24 cellular contexts compared by ENCODE assay signal in genomic region chr2:226060228-226060627, GRCh38.
DNase-seq lines count a peak whose midpoint lies in the region; ATAC-seq and TF ChIP-seq lines count a peak whose summit lies in the region.
"Had no signal": no experiment of that assay in that cellular context is flagged by ENCODE, and none has a peak within 500 bp of the region (broad histone marks: within the 10 kb centered on the region; RNA-seq: fewer than 3 reads in every experiment).

No MANE protein-coding gene starts in this region.

- TF ChIP-seq POLR2A in body of pancreas (IDR thresholded peaks at IDR 0.05) = no peak

- H3K36me3 Mint-ChIP-seq in activated CD4-positive, alpha-beta T cell treated with anti-CD3 and anti-CD28 coated beads, Interleukin-2, amount 10 ng/mL, durations not matched to agents 24 days and 14 days (ENCODE audit: low read depth) = no peaks in the 10 kb centered on the region
- H3K36me3 Mint-ChIP-seq: CD8-positive, alpha-beta T cell had no signal

- no peaks in the 10 kb centered on the region for H3K4me1 Mint-ChIP-seq in activated CD4-positive, alpha-beta T cell treated with anti-CD3 and anti-CD28 coated beads, Interleukin-2, amount 10 ng/mL, durations not matched to agents 24 days and 14 days

- H3K27me3 ChIP-seq in HAP-1 (ENCODE audit: low read depth) (no peaks in the 10 kb centered on the region; the same call in 1 of the 2 replicates), body of pancreas (no peaks in the 10 kb centered on the region)
- H3K27me3 ChIP-seq: BE2C had no signal

- H3K4me1 ChIP-seq in HAP-1 = peaks cover 9% of the 10 kb centered on the region
- H3K4me1 ChIP-seq in body of pancreas = no peaks in the 10 kb centered on the region
- H3K4me1 ChIP-seq: BE2C had no signal

- H3K36me3 ChIP-seq in HAP-1 (replicated peaks) = no peaks in the 10 kb centered on the region
- no peaks in the 10 kb centered on the region for H3K36me3 ChIP-seq in body of pancreas (replicated peaks in 1 of 2; ENCODE audit: insufficient read depth in 1 of 2, low read depth in 2 of 2)
- H3K36me3 ChIP-seq: BE2C had no signal

- intact Hi-C loops in activated CD4-positive, alpha-beta T cell treated with anti-CD3 and anti-CD28 coated beads, Interleukin-2, amount 10 ng/mL, durations not matched to agents 24 days and 14 days (cut with micrococcal nuclease) = no loop called here
- intact Hi-C loops in body of pancreas (cut with DNase I) = no loop called here

- no peaks in the 10 kb centered on the region for H3K9me3 ChIP-seq in HAP-1
- no peaks in the 10 kb centered on the region for H3K9me3 ChIP-seq in body of pancreas
- H3K9me3 ChIP-seq: BE2C had no signal

- no peak overlapping the region for H3K4me3 ChIP-seq in HAP-1
- H3K4me3 ChIP-seq in body of pancreas = no peak overlapping the region
- H3K4me3 ChIP-seq: GM12878 had no signal

- H3K27ac ChIP-seq in body of pancreas = no peak overlapping the region

- no peaks in the 10 kb centered on the region for H3K9me3 Mint-ChIP-seq in activated CD4-positive, alpha-beta T cell treated with anti-CD3 and anti-CD28 coated beads, Interleukin-2, amount 10 ng/mL, durations not matched to agents 24 days and 14 days
- H3K9me3 Mint-ChIP-seq: CD8-positive, alpha-beta T cell had no signal

- no peak for TF ChIP-seq CTCF in body of pancreas (IDR thresholded peaks at IDR 0.05)

- in situ Hi-C loops in HAP-1 (cut with MboI; ENCODE audit: low sequenced_read_pairs) = no loop called here

- no peaks in the 10 kb centered on the region for H3K27me3 Mint-ChIP-seq in activated CD4-positive, alpha-beta T cell treated with anti-CD3 and anti-CD28 coated beads, Interleukin-2, amount 10 ng/mL, durations not matched to agents 24 days and 14 days

- no peak overlapping the region for H3K4me3 Mint-ChIP-seq in activated CD4-positive, alpha-beta T cell treated with anti-CD3 and anti-CD28 coated beads, Interleukin-2, amount 10 ng/mL, durations not matched to agents 24 days and 14 days
- H3K4me3 Mint-ChIP-seq: CD8-positive, alpha-beta T cell had no signal

- peak; percentile 6 for DNase-seq in activated CD4-positive, alpha-beta T cell treated with anti-CD3 and anti-CD28 coated beads, Interleukin-2, amount 10 ng/mL, durations not matched to agents 24 days and 14 days
- no peak for DNase-seq in activated CD4-positive, alpha-beta T cell treated with anti-CD3 and anti-CD28 coated beads, Interleukin-2, amount 50 U/mL, for 48 hours
- DNase-seq in NOMO-1 treated with DMSO at 0.1 percent for 48 hours (lab: John Stamatoyannopoulos, UW; ENCODE audit: unreplicated experiment) = peak; percentile 65
- DNase-seq in amniotic epithelial cell (ENCODE audit: low read depth) = peak; percentile 22
- DNase-seq in effector CD4-positive, alpha-beta T cell = no peak
- no peak for DNase-seq in activated CD4-positive, CD25-positive, alpha-beta regulatory T cell (lab: John Stamatoyannopoulos, UW)
- no peak for DNase-seq in HAP-1 (ENCODE audit: low spot score in 2 of 2)
- DNase-seq in body of pancreas = no peak
- DNase-seq: 8988T; BE2C; CD8-positive, alpha-beta T cell; GDM1; HCEC 1CT; KBM-7; NCI-H1105; NCI-H187; NCI-H2171; NCI-H446; NCI-H69; NK-92 treated with Interleukin-12 subunit alpha and Interleukin-12 subunit beta, amount 100 ng/mL, for 24 hours had no signal

- ATAC-seq in body of pancreas = no peak
- ATAC-seq: CD8-positive, alpha-beta T cell; GM12878; Panc1; Right ventricle myocardium inferior; SK-N-SH treated with all-trans-retinoic acid at 6 μM for 48 hours had no signal

- H3K27ac Mint-ChIP-seq in activated CD4-positive, alpha-beta T cell treated with anti-CD3 and anti-CD28 coated beads, Interleukin-2, amount 10 ng/mL, durations not matched to agents 24 days and 14 days = no peak overlapping the region
- H3K27ac Mint-ChIP-seq: CD8-positive, alpha-beta T cell had no signal

Comparison
In these comparisons a context has a peak if more than half of its experiments do, and no peak if none do; other contexts are left out.
1. DNase-seq: peak in activated CD4-positive, alpha-beta T cell treated with anti-CD3 and anti-CD28 coated beads, Interleukin-2, amount 10 ng/mL, durations not matched to agents 24 days and 14 days (single experiment), NOMO-1 treated with DMSO at 0.1 percent for 48 hours (single experiment) and amniotic epithelial cell (single experiment); none in activated CD4-positive, alpha-beta T cell treated with anti-CD3 and anti-CD28 coated beads, Interleukin-2, amount 50 U/mL, for 48 hours (0 of 2), effector CD4-positive, alpha-beta T cell (single experiment), activated CD4-positive, CD25-positive, alpha-beta regulatory T cell (0 of 4), HAP-1 (0 of 2) and body of pancreas (0 of 4).